ENCODE assay signal across 8 cellular contexts in the genomic region with DNA sequence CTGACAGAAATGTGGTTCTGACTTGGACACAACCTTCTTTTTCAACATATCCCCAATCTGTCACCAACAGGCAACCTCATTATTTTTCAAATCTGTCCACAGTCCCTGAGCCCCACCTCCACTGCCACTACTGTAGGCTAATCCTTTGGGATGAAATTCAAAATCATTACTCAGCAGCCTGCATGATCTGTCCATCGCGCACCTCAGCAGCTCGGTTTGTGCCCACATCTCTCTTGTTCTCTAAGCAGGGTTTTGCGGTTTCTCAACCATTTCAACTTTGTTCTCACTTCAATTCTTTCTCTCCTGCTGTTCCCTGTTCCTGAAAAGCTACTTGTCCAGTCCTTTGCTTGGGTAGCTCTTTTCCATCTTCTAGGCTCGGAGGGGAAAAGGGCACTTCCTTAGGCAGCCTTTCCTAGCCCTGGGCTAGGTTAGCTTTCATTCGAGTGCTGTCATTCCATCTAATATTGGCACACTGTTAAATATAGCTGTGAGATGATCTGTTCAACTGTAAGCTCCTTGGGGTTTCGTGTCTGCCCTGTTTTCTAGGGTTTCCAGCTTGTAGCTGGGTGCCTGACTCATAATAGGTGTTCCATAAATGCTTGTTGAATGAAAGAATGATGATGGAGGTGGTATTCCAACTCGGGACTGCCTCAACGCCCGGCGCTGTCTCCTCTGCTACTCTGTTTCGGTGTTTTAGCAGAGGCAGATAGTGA. TPM values are rescaled to one million over a fixed set of nuclear protein-coding genes. Genes with fewer than 3 reads are reported as not detected.
DNase-seq lines count a peak whose midpoint lies in the region; ATAC-seq and TF ChIP-seq lines count a peak whose summit lies in the region.

No MANE protein-coding gene starts in this region.

- H3K36me3 ChIP-seq in muscle layer of duodenum (ENCODE audit: control insufficient read depth in 1 of 2, insufficient read depth in 2 of 2, low read length in 2 of 2) = peaks cover 15 to 26% of the 10 kb centered on the region in 2 donors

- no peaks in the 10 kb centered on the region for H3K9me3 ChIP-seq in muscle layer of duodenum (ENCODE audit: control insufficient read depth in 1 of 2, low read length in 2 of 2)

- H3K4me1 ChIP-seq in muscle layer of duodenum (ENCODE audit: control insufficient read depth in 1 of 2, insufficient read depth in 2 of 2, low read length in 2 of 2) = peaks cover 0 to 16% of the 10 kb centered on the region in 2 donors

- TF ChIP-seq CTCF in coronary artery (IDR thresholded peaks at IDR 0.05) = no peak

- in situ Hi-C loops in G401 (cut with HindIII; ENCODE audit: low sequenced_read_pairs) = no loop called here

- H3K27ac ChIP-seq in coronary artery = peak overlapping the region; percentile 83 to 96
- peak overlapping the region; percentile 91 for H3K27ac ChIP-seq in muscle layer of duodenum (ENCODE audit: low read length)

- H3K27me3 ChIP-seq in muscle layer of duodenum (ENCODE audit: low read depth, low read length) = no peaks in the 10 kb centered on the region

- DNase-seq in G401 (ENCODE audit: low spot score) = peak; percentile 45
- DNase-seq in M059J (ENCODE audit: low read depth) = peak; percentile 57
- no peak for DNase-seq in coronary artery (ENCODE audit: low spot score)
- DNase-seq in DMS79 treated with DMSO at 0.1 percent for 48 hours (lab: John Stamatoyannopoulos, UW) = no peak
- DNase-seq in hippocampal formation (lab: John Stamatoyannopoulos, UW) = no peak
- DNase-seq in RPMI8226 = no peak

- H3K4me3 ChIP-seq in coronary artery = peak overlapping the region; percentile 79
- H3K4me3 ChIP-seq in muscle layer of duodenum (ENCODE audit: low read depth in 1 of 2, low read length in 2 of 2) = peak overlapping the region; percentile 74 to 76

- no peak for ATAC-seq in GM21447 (IDR thresholded peaks at IDR 0.05; ENCODE audit: unreplicated experiment)

RNA-seq across cellular contexts. Expression of gene ANKAR, which starts 0.7 kb away (rescaled TPM):
- 1.7 and 8.1 TPM in 2 replicates for total RNA-seq in G401 (2014; rRNA removed; shearing (Covaris generic))
- total RNA-seq in M059J (2014; rRNA removed; shearing (Covaris generic)) = 2.2 and 3.5 TPM in 2 replicates

RNA-seq across cellular contexts. Expression of gene ASNSD1, which starts 12.6 kb away (rescaled TPM):
- 35.4 and 62.6 TPM in 2 replicates for total RNA-seq in G401 (2014; rRNA removed; shearing (Covaris generic))
- total RNA-seq in M059J (2014; rRNA removed; shearing (Covaris generic)) = 30.1 and 48.1 TPM in 2 replicates

Comparison
In these comparisons a context has a peak if more than half of its experiments do, and no peak if none do; other contexts are left out.
1. DNase-seq: peak in G401 (single experiment) and M059J (single experiment); none in coronary artery (single experiment), DMS79 treated with DMSO at 0.1 percent for 48 hours (single experiment), hippocampal formation (0 of 2) and RPMI8226 (single experiment).